Comparison of ENCODE assay signal across 6 cellular contexts in genomic region chr9:99010391-99010790, GRCh38.
A peak's percentile ranks its signal among the peaks of the same experiment; 100 is the strongest.
DNase-seq lines count a peak whose midpoint lies in the region; ATAC-seq, FAIRE-seq and TF ChIP-seq lines count a peak whose summit lies in the region.
"Not testable (repeated sequence)": the region's sequence is repeated elsewhere in the genome, so short reads cannot be mapped to it uniquely, and the experiment has no call there.

No MANE protein-coding gene starts in this region.

- not testable (repeated sequence) for TF ChIP-seq EP300 in K562 (IDR thresholded peaks at IDR 0.05; ENCODE audit: low read length)

- H3K4me1 Mint-ChIP-seq in endodermal cell; type B pancreatic cell (ENCODE audit: unreplicated experiment): not testable (repeated sequence)

- DNase-seq in ELF-1 (ENCODE audit: low read depth, low spot score) (peak; percentile 34), mesendoderm (peak; percentile 20)
- DNase-seq in activated CD8-positive, alpha-beta memory T cell treated with anti-CD3 and anti-CD28 coated beads for 24 hours, result peak; percentile 9
- DNase-seq in K562 (ENCODE audit: extremely low read depth in 1 of 4, low spot score in 3 of 4); endodermal cell; type B pancreatic cell (ENCODE audit: extremely low spot score, unreplicated experiment): not testable (repeated sequence)

- not testable (repeated sequence) for H4K5ac ChIP-seq in mesendoderm (ENCODE audit: low read length)

- in situ Hi-C loops in K562 (cut with MboI), result loop anchor here (10.0 kb wide), 1 partner anchor 124 kb away; no protein-coding TSS in a partner anchor

- intact Hi-C loops in K562 (cut with micrococcal nuclease), result not testable (repeated sequence)

- H3K4me3 ChIP-seq in K562; mesendoderm (ENCODE audit: low read length): not testable (repeated sequence)
- H3K4me3 ChIP-seq in endodermal cell (ENCODE audit: low read length), result peak overlapping the region; percentile 30

- H2BK120ac ChIP-seq in mesendoderm (ENCODE audit: low read depth, low read length), result not testable (repeated sequence)

- H3K4me2 ChIP-seq in K562 (ENCODE audit: insufficient read depth, low read length), result peak overlapping the region; percentile 6; the same call in 1 of the 2 replicates
- H3K4me2 ChIP-seq in mesendoderm (ENCODE audit: low read length), result not testable (repeated sequence)

- not testable (repeated sequence) for TF ChIP-seq POLR2A in K562 (conservative IDR thresholded peaks at IDR 0.05)

- not testable (repeated sequence) for H3K9ac ChIP-seq in K562 (ENCODE audit: insufficient read depth in 1 of 2, low read depth in 2 of 2, low read length in 2 of 2); endodermal cell (ENCODE audit: extremely low read depth, low read length, poor library complexity, severe bottlenecking); mesendoderm (ENCODE audit: low read length)

- POLR2A ChIA-PET in K562 (lab: Yijun Ruan, JAX), result interaction anchor here (0.6 to 1.0 kb wide), 2 partner anchors 12 to 146 kb away, joined by 3 to 4 read pairs; no protein-coding TSS in a partner anchor

- not testable (repeated sequence) for BruUV-seq in K562 (replicated peaks; lab: Mats Ljungman, UMichigan)

- H3K27ac ChIP-seq in K562 (ENCODE audit: extremely low read depth, low read depth, low read length); endodermal cell (ENCODE audit: low read depth, low read length); mesendoderm (ENCODE audit: low read depth, low read length): not testable (repeated sequence)

- H3K27ac Mint-ChIP-seq in endodermal cell, type B pancreatic cell: not testable (repeated sequence)

- not testable (repeated sequence) for H3K27me3 Mint-ChIP-seq in endodermal cell (ENCODE audit: insufficient read depth); type B pancreatic cell

- H3K56ac ChIP-seq in mesendoderm (ENCODE audit: low read length), result not testable (repeated sequence)

- not testable (repeated sequence) for H3K36me3 Mint-ChIP-seq in endodermal cell (ENCODE audit: low read depth); type B pancreatic cell

- H4K8ac ChIP-seq in mesendoderm (ENCODE audit: low read depth, low read length), result not testable (repeated sequence)

- not testable (repeated sequence) for H3K9me1 ChIP-seq in K562 (ENCODE audit: control insufficient read depth, insufficient read depth, low read length)

- H3K36me3 ChIP-seq in K562 (ENCODE audit: control insufficient read depth, insufficient read depth, low read length); endodermal cell (ENCODE audit: control insufficient read depth, insufficient read depth, low read length); mesendoderm (ENCODE audit: control insufficient read depth, insufficient read depth, low read length): not testable (repeated sequence)

- peaks cover 10 to 32% of the 10 kb centered on the region in 2 experiments for H3K4me1 ChIP-seq in K562 (replicated peaks in 1 of 2; ENCODE audit: control insufficient read depth in 2 of 2, insufficient read depth in 2 of 2, low read length in 2 of 2)
- not testable (repeated sequence) for H3K4me1 ChIP-seq in endodermal cell (ENCODE audit: control insufficient read depth, insufficient read depth, low read length); mesendoderm (ENCODE audit: control insufficient read depth, low read depth, low read length)

- FAIRE-seq in K562 (lab: Jason Lieb, UNC), result peak; percentile 46

- not testable (repeated sequence) for H4K20me1 ChIP-seq in K562 (replicated peaks; ENCODE audit: control insufficient read depth, insufficient read depth, low read length)

- not testable (repeated sequence) for TF ChIP-seq RAD21 in K562 (CRISPR knock-in tag; conservative IDR thresholded peaks at IDR 0.05 in 1 of 2, IDR thresholded peaks at IDR 0.05 in 1 of 2)

- not testable (repeated sequence) for H3K9me3 ChIP-seq in K562 (replicated peaks; ENCODE audit: control insufficient read depth, insufficient read depth, low read depth, low read length)
- H3K9me3 ChIP-seq in endodermal cell (ENCODE audit: control insufficient read depth, low read length), result peaks cover 74% of the 10 kb centered on the region

- peak overlapping the region; percentile 14 for H2AFZ ChIP-seq in K562 (ENCODE audit: low read depth, low read length)

- CTCF ChIA-PET in K562 (lab: Yijun Ruan, JAX; ENCODE audit: low intra/inter-chr PET ratio), result not testable (repeated sequence)

- H3K79me2 ChIP-seq in K562 (ENCODE audit: control insufficient read depth, insufficient read depth, low read length); mesendoderm (ENCODE audit: control insufficient read depth, insufficient read depth, low read length): not testable (repeated sequence)

- H3K27me3 ChIP-seq in K562 (ENCODE audit: control insufficient read depth in 2 of 2, insufficient read depth in 2 of 2, low read length in 2 of 2); endodermal cell (ENCODE audit: control insufficient read depth, insufficient read depth, low read length, poor library complexity, severe bottlenecking); mesendoderm (ENCODE audit: insufficient read depth, low read length, poor library complexity): not testable (repeated sequence)

- H3K4me3 Mint-ChIP-seq in endodermal cell, result not testable (repeated sequence)
- peak overlapping the region; percentile 17 for H3K4me3 Mint-ChIP-seq in type B pancreatic cell

- not testable (repeated sequence) for H3K18ac ChIP-seq in mesendoderm (ENCODE audit: low read length)

- 28% methylated on average over 8 of the region's 8 CpGs for WGBS in K562 (ENCODE audit: insufficient coverage, low coverage, missing lambda C conversion rate)
- 96 to 98% methylated on average over 5 to 7 of the region's 8 CpGs for WGBS in endodermal cell (ENCODE audit: insufficient coverage in 1 of 2, insufficient read length in 1 of 2), 2 experiments
- no CpG with 5 or more reads among the region's 8 CpGs for WGBS in mesendoderm (ENCODE audit: extremely low coverage, insufficient coverage, low lambda C conversion rate)

- not testable (repeated sequence) for H2AK5ac ChIP-seq in mesendoderm (ENCODE audit: low read length)

- H2BK15ac ChIP-seq in mesendoderm (replicated peaks; ENCODE audit: low read depth), result not testable (repeated sequence)

- not testable (repeated sequence) for H3K23ac ChIP-seq in mesendoderm (ENCODE audit: low read length)

- H2BK5ac ChIP-seq in mesendoderm (ENCODE audit: low read length), result not testable (repeated sequence)

- H3K9me3 Mint-ChIP-seq in endodermal cell, result peaks cover 61% of the 10 kb centered on the region
- not testable (repeated sequence) for H3K9me3 Mint-ChIP-seq in type B pancreatic cell

- H3K4ac ChIP-seq in mesendoderm (ENCODE audit: low read depth, low read length), result not testable (repeated sequence)

- not testable (repeated sequence) for H3K79me1 ChIP-seq in mesendoderm (ENCODE audit: low read length)

- not testable (repeated sequence) for TF ChIP-seq CTCF in K562 (IDR thresholded peaks at IDR 0.05 in 2 of 3, conservative IDR thresholded peaks at IDR 0.05 in 1 of 3; ENCODE audit: insufficient read depth in 2 of 3, low read depth in 1 of 3, low read length in 3 of 3); endodermal cell (conservative IDR thresholded peaks at IDR 0.05); type B pancreatic cell (conservative IDR thresholded peaks at IDR 0.05)

- not testable (repeated sequence) for ATAC-seq in K562

TF ChIP-seq in K562, 482 proteins besides CTCF, POLR2A, EP300 and RAD21:
- TF ChIP-seq NR2C2 (CRISPR knock-in tag; IDR thresholded peaks at IDR 0.05), result not testable (repeated sequence)
- TF ChIP-seq NR2C2 (tag; IDR thresholded peaks at IDR 0.05), result peak; percentile 38; the same call in 1 of the 2 replicates
- TF ChIP-seq RCOR1 (IDR thresholded peaks at IDR 0.05; ENCODE audit: borderline replicate concordance in 1 of 2, low read depth in 2 of 2, low read length in 2 of 2), result peak in 1 of 2 experiments; percentile 32; a peak in 1 of 4 replicates
TF ChIP-seq in K562: peak in this region for 2; not testable (repeated sequence) for 480.
